In genomic region chr17:64929419-64930209, GRCh38 we compare ENCODE assay signal across 8 cellular contexts. TPM values are rescaled to one million over a fixed set of nuclear protein-coding genes. Genes with fewer than 3 reads are reported as not detected.
DNase-seq lines count a peak whose midpoint lies in the region; ATAC-seq and TF ChIP-seq lines count a peak whose summit lies in the region.
"Not testable (repeated sequence)": the region's sequence is repeated elsewhere in the genome, so short reads cannot be mapped to it uniquely, and the experiment has no call there.

No MANE protein-coding gene starts in this region.

- H3K4me1 ChIP-seq in A673 (ENCODE audit: insufficient read depth, low read length, poor library complexity, severe bottlenecking): not testable (repeated sequence)

- H3K9me3 ChIP-seq in A673 (ENCODE audit: low read depth, low read length, poor library complexity, severe bottlenecking): not testable (repeated sequence)

- intact Hi-C loops in A673 (cut with micrococcal nuclease; ENCODE audit: unreplicated experiment): loop anchor here (10.0 kb wide), 1 partner anchor 505 kb away; no protein-coding TSS in a partner anchor

- H3K9me3 Mint-ChIP-seq in HFFc6; naive thymus-derived CD8-positive, alpha-beta T cell: not testable (repeated sequence)

- not testable (repeated sequence) for DNase-seq in A673 (ENCODE audit: low spot score); naive thymus-derived CD8-positive, alpha-beta T cell
- peak; percentile 64 for DNase-seq in HFFc6
- DNase-seq in RPMI7951 (ENCODE audit: low read depth): peak; percentile 75
- peak; percentile 23 for DNase-seq in activated CD4-positive, alpha-beta T cell treated with anti-CD3 and anti-CD28 coated beads, Interleukin-2, amount 50 U/mL, for 1 hour
- DNase-seq in activated naive CD4-positive, alpha-beta T cell treated with Interleukin-2 at 50 U/mL for 16 hours: peak; percentile 61
- DNase-seq in epithelial cell of esophagus (ENCODE audit: low read depth): peak; percentile 73
- DNase-seq in stimulated activated CD4-positive, alpha-beta T cell treated with anti-CD3 and anti-CD28 coated beads, TNF-alpha, amount 100 ng/mL, for 48 hours (ENCODE audit: low read depth in 3 of 3): peak; percentile 17 to 31 (median 24)

- POLR2A ChIA-PET in A673 (lab: Charles Lee; ENCODE audit: low non-redundant PET); naive thymus-derived CD8-positive, alpha-beta T cell (lab: Charles Lee): not testable (repeated sequence)

- peak; percentile 41 to 51 for ATAC-seq in naive thymus-derived CD8-positive, alpha-beta T cell

- peak overlapping the region; percentile 12; the same call in 1 of the 2 replicates for H3K27ac Mint-ChIP-seq in HFFc6
- H3K27ac Mint-ChIP-seq in naive thymus-derived CD8-positive, alpha-beta T cell: peak overlapping the region in 2 of 10 donors; percentile 27 to 49

- H3K27ac ChIP-seq in A673 (ENCODE audit: low read depth, low read length, poor library complexity, severe bottlenecking): not testable (repeated sequence)

- TF ChIP-seq CTCF in A673 (conservative IDR thresholded peaks at IDR 0.05; ENCODE audit: low read depth, low read length); HFFc6 (IDR thresholded peaks at IDR 0.05); epithelial cell of esophagus (IDR thresholded peaks at IDR 0.05; ENCODE audit: insufficient read depth, low read depth, low read length, missing control alignments): not testable (repeated sequence)

- H3K36me3 Mint-ChIP-seq in HFFc6 (ENCODE audit: low read depth); naive thymus-derived CD8-positive, alpha-beta T cell: not testable (repeated sequence)

- H3K27me3 Mint-ChIP-seq in HFFc6 (ENCODE audit: insufficient read depth); naive thymus-derived CD8-positive, alpha-beta T cell: not testable (repeated sequence)

- CTCF ChIA-PET in A673 (lab: Charles Lee): not testable (repeated sequence)

- not testable (repeated sequence) for H3K4me3 Mint-ChIP-seq in HFFc6; naive thymus-derived CD8-positive, alpha-beta T cell

- TSS peak; percentile 31 for BruUV-seq in A673 (replicated peaks; lab: Mats Ljungman, UMichigan)

- H3K36me3 ChIP-seq in A673 (ENCODE audit: insufficient read depth, low read length, poor library complexity, severe bottlenecking): not testable (repeated sequence)

- not testable (repeated sequence) for H3K4me3 ChIP-seq in A673 (ENCODE audit: low read depth, low read length, poor library complexity, severe bottlenecking); epithelial cell of esophagus (ENCODE audit: low read length)

- H3K27me3 ChIP-seq in A673 (replicated peaks; ENCODE audit: insufficient read depth, low read depth, low read length, poor library complexity): not testable (repeated sequence)

- peaks cover 42% of the 10 kb centered on the region for H3K4me1 Mint-ChIP-seq in HFFc6 (ENCODE audit: low read depth)
- H3K4me1 Mint-ChIP-seq in naive thymus-derived CD8-positive, alpha-beta T cell: not testable (repeated sequence)

RNA-seq across cellular contexts. Expression of gene LRRC37A3, which starts 10.3 kb away (rescaled TPM):
- 17.2 and 17.6 TPM in 2 replicates for total RNA-seq in A673 (2021)
- total RNA-seq in HFFc6 (2021; fragmentation: NEBNext Ultra II Directional; extraction: Animal tissue kit (Norgen Biotek cat#: 25700)): 1 to 10 TPM; 1.0 to 3.2 (median 2.8) TPM
- 3.9 and 5.5 TPM in 2 replicates for total RNA-seq in RPMI7951 (2014; rRNA removed; shearing (Covaris generic))
- total RNA-seq in naive thymus-derived CD8-positive, alpha-beta T cell: 10 to 100 TPM; 28.5 to 30.1 TPM
- polyA plus RNA-seq in naive thymus-derived CD8-positive, alpha-beta T cell: 1 to 10 TPM in 2 of 3 donors, under 1 TPM in 1; 0.75 to 2.9 (median 1.1) TPM
